ENCODE assay signal across 29 cellular contexts in the genomic region with DNA sequence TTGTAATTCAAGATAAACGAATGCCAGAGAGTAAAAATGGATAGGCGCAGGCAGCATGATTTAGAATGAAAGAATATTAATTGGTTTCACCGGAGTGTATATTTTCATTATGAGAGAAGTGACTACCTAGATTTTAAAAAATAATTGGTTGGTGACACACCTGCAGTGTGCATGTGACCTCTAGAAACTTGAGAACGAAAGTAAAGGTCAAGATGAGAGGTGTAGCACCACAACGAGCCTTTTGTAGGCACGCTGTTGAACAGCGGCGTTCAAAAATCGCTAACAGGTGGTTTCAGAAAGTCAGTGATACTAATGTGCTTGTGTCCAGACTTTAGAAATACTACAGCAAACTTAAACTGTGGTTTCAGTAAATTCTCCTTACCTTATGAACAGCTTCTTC.
DNase-seq lines count a peak whose midpoint lies in the region; ATAC-seq, FAIRE-seq and TF ChIP-seq lines count a peak whose summit lies in the region.
"Had no signal": no experiment of that assay in that cellular context is flagged by ENCODE, and none has a peak within 500 bp of the region (broad histone marks: within the 10 kb centered on the region; RNA-seq: fewer than 3 reads in every experiment).

No MANE protein-coding gene starts in this region.

- no peaks in the 10 kb centered on the region for H3K4me1 ChIP-seq in GM23338 (ENCODE audit: insufficient read depth)
- no peaks in the 10 kb centered on the region for H3K4me1 ChIP-seq in kidney (ENCODE audit: control insufficient read depth in 1 of 2, insufficient read depth in 1 of 2, low read depth in 1 of 2, low read length in 2 of 2)
- H3K4me1 ChIP-seq: adrenal gland; BLaER1 treated with 17β-estradiol and CSF1 and Interleukin-3, amounts not matched to agents 10 nM and 100 nM; psoas muscle; suprapubic skin had no signal

- no peaks in the 10 kb centered on the region for H3K9me3 Mint-ChIP-seq in GM23338

- H3K4me1 Mint-ChIP-seq in GM23338: peaks cover 4% of the 10 kb centered on the region
- H3K4me1 Mint-ChIP-seq: naive thymus-derived CD4-positive, alpha-beta T cell had no signal

- H2AFZ ChIP-seq in GM23338: peak overlapping the region; percentile 29; the same call in 1 of the 2 replicates
- H2AFZ ChIP-seq: GM23248 had no signal

- no peak overlapping the region for H3K27ac Mint-ChIP-seq in GM23338
- H3K27ac Mint-ChIP-seq: activated T-cell treated with anti-CD3 and anti-CD28 coated beads, Interleukin-2, amount 50 U/mL, for 72 hours; HFFc6; naive thymus-derived CD4-positive, alpha-beta T cell had no signal

- no peaks in the 10 kb centered on the region for H3K27me3 Mint-ChIP-seq in GM23338 (ENCODE audit: insufficient read depth, low read depth, poor library complexity)

- no peaks in the 10 kb centered on the region for H3K79me2 ChIP-seq in GM23338 (replicated peaks; ENCODE audit: insufficient read depth)

- H3K27me3 ChIP-seq in GM23338 (ENCODE audit: insufficient read depth): no peaks in the 10 kb centered on the region
- H3K27me3 ChIP-seq: adrenal gland; BLaER1 treated with 17β-estradiol and CSF1 and Interleukin-3, amounts not matched to agents 10 nM and 100 nM; suprapubic skin had no signal

- no peak overlapping the region for H3K4me3 Mint-ChIP-seq in GM23338
- H3K4me3 Mint-ChIP-seq: activated T-cell treated with anti-CD3 and anti-CD28 coated beads, Interleukin-2, amount 50 U/mL, for 72 hours; HFFc6; naive thymus-derived CD4-positive, alpha-beta T cell had no signal

- no peak for ATAC-seq in GM23338
- ATAC-seq in Right ventricle myocardium superior (ENCODE audit: poor library complexity): no peak
- no peak for ATAC-seq in HG02798 (IDR thresholded peaks at IDR 0.05; ENCODE audit: poor library complexity, unreplicated experiment)
- ATAC-seq: activated T-cell treated with anti-CD3 and anti-CD28 coated beads, Interleukin-2, amount 50 U/mL, for 72 hours; naive thymus-derived CD4-positive, alpha-beta T cell; psoas muscle had no signal

- TF ChIP-seq CTCF in GM23338 (conservative IDR thresholded peaks at IDR 0.05; ENCODE audit: low read depth in 2 of 2) (no peak), kidney (IDR thresholded peaks at IDR 0.05; ENCODE audit: borderline replicate concordance, extremely low read depth, insufficient read depth) (no peak)

- no peaks in the 10 kb centered on the region for H3K36me3 ChIP-seq in GM23338 (ENCODE audit: insufficient read depth)
- H3K36me3 ChIP-seq in kidney (ENCODE audit: control insufficient read depth in 1 of 2, insufficient read depth in 2 of 2, low read length in 2 of 2): no peaks in the 10 kb centered on the region
- H3K36me3 ChIP-seq: adrenal gland; BLaER1 treated with 17β-estradiol and CSF1 and Interleukin-3, amounts not matched to agents 10 nM and 100 nM; suprapubic skin had no signal

- no peaks in the 10 kb centered on the region for H4K20me1 ChIP-seq in GM23338 (replicated peaks; ENCODE audit: insufficient read depth)
- H4K20me1 ChIP-seq: BLaER1 treated with 17β-estradiol and CSF1 and Interleukin-3, amounts not matched to agents 10 nM and 100 nM had no signal

- no peak for FAIRE-seq in kidney (lab: Jason Lieb, UNC)
- FAIRE-seq: keratinocyte, urothelium cell line had no signal

- no peaks in the 10 kb centered on the region for H3K9me3 ChIP-seq in kidney (ENCODE audit: control insufficient read depth in 1 of 2, low read length in 2 of 2)
- H3K9me3 ChIP-seq: adrenal gland; BLaER1 treated with 17β-estradiol and CSF1 and Interleukin-3, amounts not matched to agents 10 nM and 100 nM; psoas muscle; suprapubic skin had no signal

- H3F3A ChIP-seq in GM23338 (replicated peaks; ENCODE audit: low read depth): no peaks in the 10 kb centered on the region

- no peaks in the 10 kb centered on the region for H3K36me3 Mint-ChIP-seq in GM23338 (ENCODE audit: low read depth)
- H3K36me3 Mint-ChIP-seq: naive thymus-derived CD4-positive, alpha-beta T cell had no signal

- H3K4me2 ChIP-seq in GM23338: no peak overlapping the region
- H3K4me2 ChIP-seq: BLaER1 treated with 17β-estradiol and CSF1 and Interleukin-3, amounts not matched to agents 10 nM and 100 nM had no signal

- no peak overlapping the region for H3K27ac ChIP-seq in GM23338 (ENCODE audit: low read depth)
- no peak overlapping the region for H3K27ac ChIP-seq in kidney (ENCODE audit: low read depth in 2 of 2, low read length in 2 of 2)
- H3K27ac ChIP-seq: adrenal gland; BLaER1 treated with 17β-estradiol and CSF1 and Interleukin-3, amounts not matched to agents 10 nM and 100 nM; GM23248; psoas muscle; suprapubic skin had no signal

- DNase-seq in Daoy (ENCODE audit: low read depth) (peak; percentile 5), GM23338 (ENCODE audit: low spot score) (no peak), NCI-H748 treated with DMSO at 0.1 percent for 48 hours (lab: John Stamatoyannopoulos, UW) (peak; percentile 31), astrocyte of the hippocampus (ENCODE audit: low read depth, low spot score) (peak; percentile 47), kidney (no peak), Right ventricle myocardium superior (no peak), amygdala (lab: John Stamatoyannopoulos, UW) (no peak)
- DNase-seq: activated CD4-positive, CD25-positive, alpha-beta regulatory T cell; activated naive CD4-positive, alpha-beta T cell treated with Interleukin-2 at 50 U/mL for 16 hours; activated T-cell treated with anti-CD3 and anti-CD28 coated beads, Interleukin-2, amount 50 U/mL, for 72 hours; adrenal gland; COR-L47; DMS79 treated with DMSO at 0.1 percent for 48 hours; glutamatergic neuron; HFFc6; IMR-90; midbrain; naive thymus-derived CD4-positive, alpha-beta T cell; NCI-H187 treated with DMSO at 0.1 percent for 48 hours; NCI-H526; psoas muscle; stimulated activated CD4-positive, alpha-beta T cell treated with anti-CD3 and anti-CD28 coated beads, Interleukin-15, amount 100 ng/mL, for 24 hours; stimulated activated naive CD4-positive, alpha-beta T cell had no signal

- H3K9me2 ChIP-seq in GM23338 (ENCODE audit: insufficient read depth): peaks cover 4% of the 10 kb centered on the region; the same call in 1 of the 2 replicates

- H3K9ac ChIP-seq in kidney (ENCODE audit: low read length in 2 of 2): no peak overlapping the region
- H3K9ac ChIP-seq: BLaER1 treated with 17β-estradiol and CSF1 and Interleukin-3, amounts not matched to agents 10 nM and 100 nM; GM23248 had no signal

- intact Hi-C loops in kidney (cut with DNase I) (no loop called here), Right ventricle myocardium superior (cut with DNase I) (no loop called here)

- no peak overlapping the region for H3K4me3 ChIP-seq in GM23338
- no peak overlapping the region for H3K4me3 ChIP-seq in kidney (ENCODE audit: low read length in 2 of 2)
- H3K4me3 ChIP-seq: adrenal gland; BLaER1 treated with 17β-estradiol and CSF1 and Interleukin-3, amounts not matched to agents 10 nM and 100 nM; GM23248; psoas muscle; suprapubic skin had no signal

TF ChIP-seq in GM23338, 12 proteins besides CTCF, POLR2A, EP300 and RAD21 (continues in another document):
- TF ChIP-seq ZNF331 (CRISPR knock-in tag; IDR thresholded peaks at IDR 0.05; ENCODE audit: low read depth) (no peak), ZNF114 (CRISPR knock-in tag; IDR thresholded peaks at IDR 0.05) (no peak), STAT1 (IDR thresholded peaks at IDR 0.05; ENCODE audit: unreplicated experiment) (no peak), CREB1 (CRISPR knock-in tag; IDR thresholded peaks at IDR 0.05; ENCODE audit: low read depth) (no peak), POLR2AphosphoS5 (IDR thresholded peaks at IDR 0.05; ENCODE audit: low read depth) (no peak), EZH2phosphoT487 (IDR thresholded peaks at IDR 0.05; ENCODE audit: unreplicated experiment) (no peak)
- TF ChIP-seq, protein P1, sequence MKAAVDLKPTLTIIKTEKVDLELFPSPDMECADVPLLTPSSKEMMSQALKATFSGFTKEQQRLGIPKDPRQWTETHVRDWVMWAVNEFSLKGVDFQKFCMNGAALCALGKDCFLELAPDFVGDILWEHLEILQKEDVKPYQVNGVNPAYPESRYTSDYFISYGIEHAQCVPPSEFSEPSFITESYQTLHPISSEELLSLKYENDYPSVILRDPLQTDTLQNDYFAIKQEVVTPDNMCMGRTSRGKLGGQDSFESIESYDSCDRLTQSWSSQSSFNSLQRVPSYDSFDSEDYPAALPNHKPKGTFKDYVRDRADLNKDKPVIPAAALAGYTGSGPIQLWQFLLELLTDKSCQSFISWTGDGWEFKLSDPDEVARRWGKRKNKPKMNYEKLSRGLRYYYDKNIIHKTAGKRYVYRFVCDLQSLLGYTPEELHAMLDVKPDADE (IDR thresholded peaks at IDR 0.05): no peak
- TF ChIP-seq, protein P2, sequence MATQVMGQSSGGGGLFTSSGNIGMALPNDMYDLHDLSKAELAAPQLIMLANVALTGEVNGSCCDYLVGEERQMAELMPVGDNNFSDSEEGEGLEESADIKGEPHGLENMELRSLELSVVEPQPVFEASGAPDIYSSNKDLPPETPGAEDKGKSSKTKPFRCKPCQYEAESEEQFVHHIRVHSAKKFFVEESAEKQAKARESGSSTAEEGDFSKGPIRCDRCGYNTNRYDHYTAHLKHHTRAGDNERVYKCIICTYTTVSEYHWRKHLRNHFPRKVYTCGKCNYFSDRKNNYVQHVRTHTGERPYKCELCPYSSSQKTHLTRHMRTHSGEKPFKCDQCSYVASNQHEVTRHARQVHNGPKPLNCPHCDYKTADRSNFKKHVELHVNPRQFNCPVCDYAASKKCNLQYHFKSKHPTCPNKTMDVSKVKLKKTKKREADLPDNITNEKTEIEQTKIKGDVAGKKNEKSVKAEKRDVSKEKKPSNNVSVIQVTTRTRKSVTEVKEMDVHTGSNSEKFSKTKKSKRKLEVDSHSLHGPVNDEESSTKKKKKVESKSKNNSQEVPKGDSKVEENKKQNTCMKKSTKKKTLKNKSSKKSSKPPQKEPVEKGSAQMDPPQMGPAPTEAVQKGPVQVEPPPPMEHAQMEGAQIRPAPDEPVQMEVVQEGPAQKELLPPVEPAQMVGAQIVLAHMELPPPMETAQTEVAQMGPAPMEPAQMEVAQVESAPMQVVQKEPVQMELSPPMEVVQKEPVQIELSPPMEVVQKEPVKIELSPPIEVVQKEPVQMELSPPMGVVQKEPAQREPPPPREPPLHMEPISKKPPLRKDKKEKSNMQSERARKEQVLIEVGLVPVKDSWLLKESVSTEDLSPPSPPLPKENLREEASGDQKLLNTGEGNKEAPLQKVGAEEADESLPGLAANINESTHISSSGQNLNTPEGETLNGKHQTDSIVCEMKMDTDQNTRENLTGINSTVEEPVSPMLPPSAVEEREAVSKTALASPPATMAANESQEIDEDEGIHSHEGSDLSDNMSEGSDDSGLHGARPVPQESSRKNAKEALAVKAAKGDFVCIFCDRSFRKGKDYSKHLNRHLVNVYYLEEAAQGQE (IDR thresholded peaks at IDR 0.05; ENCODE audit: unreplicated experiment): no peak

Comparison
In these comparisons a context has a peak if more than half of its experiments do, and no peak if none do; other contexts are left out.
1. DNase-seq: peak in Daoy (single experiment), NCI-H748 treated with DMSO at 0.1 percent for 48 hours (single experiment) and astrocyte of the hippocampus (single experiment); none in GM23338 (single experiment), kidney (single experiment), Right ventricle myocardium superior (single experiment) and amygdala (0 of 56).